23 cellular contexts compared by ENCODE assay signal in genomic region chr9:136293476-136294077, GRCh38. TPM values are rescaled to one million over a fixed set of nuclear protein-coding genes. Genes with fewer than 3 reads are reported as not detected.
"Had no signal": no experiment of that assay in that cellular context is flagged by ENCODE, and none has a peak within 500 bp of the region (broad histone marks: within the 10 kb centered on the region; RNA-seq: fewer than 3 reads in every experiment).

No MANE protein-coding gene starts in this region.

- DNase-seq: activated CD4-positive, alpha-beta T cell treated with anti-CD3 and anti-CD28 coated beads for 48 hours; activated CD4-positive, alpha-beta T cell treated with anti-CD3 and anti-CD28 coated beads, Interleukin-2, amount 50 U/mL, for 4 hours; activated CD4-positive, CD25-positive, alpha-beta regulatory T cell treated with anti-CD3 and anti-CD28 coated beads, Interleukin-2, amount 50 U/mL, for 72 hours; activated CD8-positive, alpha-beta T cell treated with anti-CD3 and anti-CD28 coated beads, Interleukin-2, amount 10 ng/mL, durations not matched to agents 7 days and 5 days; activated gamma-delta T cell; activated naive CD4-positive, alpha-beta T cell treated with anti-CD3 and anti-CD28 coated beads for 36 hours; activated T-cell treated with anti-CD3 and anti-CD28 coated beads, Interleukin-2, amount 50 U/mL, for 4 hours; amygdala; MV-4-11; NCI-H1092 treated with DMSO at 0.1 percent for 48 hours; NCI-H1417 treated with DMSO at 0.1 percent for 48 hours; NCI-H1694; NCI-H2107; NCI-H2171 treated with DMSO at 0.1 percent for 48 hours; NCI-H226; NCI-H526 treated with DMSO at 0.1 percent for 48 hours; NCI-H82 had no signal

- H3K27me3 ChIP-seq: MG63 had no signal

- FAIRE-seq: astrocyte had no signal

- H3K36me3 ChIP-seq: MG63, SJSA1 had no signal

- H3K9me3 ChIP-seq: MG63, SJSA1 had no signal

- H3K27ac ChIP-seq: SJSA1 had no signal

- H3K4me3 ChIP-seq: MG63, SJSA1 had no signal

- ATAC-seq: activated CD8-positive, alpha-beta T cell treated with anti-CD3 and anti-CD28 coated beads, Interleukin-2, amount 10 ng/mL, durations not matched to agents 7 days and 5 days; activated T-cell treated with anti-CD3 and anti-CD28 coated beads, Interleukin-2, amount 50 U/mL, for 4 hours; activated T-helper 17 cell treated with anti-CD3 and anti-CD28 coated beads, Interleukin-2, amount 50 U/mL, for 72 hours had no signal

RNA-seq across cellular contexts. Expression of gene CCDC187, which starts 10.3 kb away (rescaled TPM):
- total RNA-seq: activated CD8-positive, alpha-beta T cell treated with anti-CD3 and anti-CD28 coated beads, Interleukin-2, amount 10 ng/mL, durations not matched to agents 7 days and 5 days; activated naive CD4-positive, alpha-beta T cell treated with anti-CD3 and anti-CD28 coated beads for 36 hours; OCI-LY7; RPMI7951; SJSA1 had no signal

RNA-seq across cellular contexts. Expression of gene GPSM1, which starts 33.8 kb away (rescaled TPM):
- total RNA-seq: OCI-LY7 had no signal
